Comparison of ENCODE assay signal across 1 cellular context in the genomic region with DNA sequence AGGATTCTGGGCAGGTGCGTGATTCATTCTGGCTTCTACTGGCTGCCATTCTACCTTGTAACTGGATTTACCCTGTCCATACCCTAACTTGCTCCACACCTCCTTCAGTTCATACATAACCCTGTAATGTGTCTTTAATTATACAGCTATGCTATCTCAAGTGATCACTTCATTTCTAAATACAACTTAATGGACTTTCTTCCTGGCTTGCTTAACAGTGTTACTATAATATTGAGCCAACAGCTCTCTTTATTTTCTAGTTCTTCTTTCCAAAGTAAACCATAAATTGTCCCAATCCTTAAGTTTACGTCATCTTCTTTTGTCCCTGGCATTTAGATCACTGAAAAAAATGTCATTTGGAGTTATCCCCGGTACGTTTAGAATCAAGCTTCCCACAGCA.
TF ChIP-seq lines count a peak whose summit lies in the region.

No MANE protein-coding gene starts in this region.

TF ChIP-seq in GM23338, 12 proteins besides CTCF, POLR2A, EP300 and RAD21 (continued from another document):
- TF ChIP-seq, protein P1, sequence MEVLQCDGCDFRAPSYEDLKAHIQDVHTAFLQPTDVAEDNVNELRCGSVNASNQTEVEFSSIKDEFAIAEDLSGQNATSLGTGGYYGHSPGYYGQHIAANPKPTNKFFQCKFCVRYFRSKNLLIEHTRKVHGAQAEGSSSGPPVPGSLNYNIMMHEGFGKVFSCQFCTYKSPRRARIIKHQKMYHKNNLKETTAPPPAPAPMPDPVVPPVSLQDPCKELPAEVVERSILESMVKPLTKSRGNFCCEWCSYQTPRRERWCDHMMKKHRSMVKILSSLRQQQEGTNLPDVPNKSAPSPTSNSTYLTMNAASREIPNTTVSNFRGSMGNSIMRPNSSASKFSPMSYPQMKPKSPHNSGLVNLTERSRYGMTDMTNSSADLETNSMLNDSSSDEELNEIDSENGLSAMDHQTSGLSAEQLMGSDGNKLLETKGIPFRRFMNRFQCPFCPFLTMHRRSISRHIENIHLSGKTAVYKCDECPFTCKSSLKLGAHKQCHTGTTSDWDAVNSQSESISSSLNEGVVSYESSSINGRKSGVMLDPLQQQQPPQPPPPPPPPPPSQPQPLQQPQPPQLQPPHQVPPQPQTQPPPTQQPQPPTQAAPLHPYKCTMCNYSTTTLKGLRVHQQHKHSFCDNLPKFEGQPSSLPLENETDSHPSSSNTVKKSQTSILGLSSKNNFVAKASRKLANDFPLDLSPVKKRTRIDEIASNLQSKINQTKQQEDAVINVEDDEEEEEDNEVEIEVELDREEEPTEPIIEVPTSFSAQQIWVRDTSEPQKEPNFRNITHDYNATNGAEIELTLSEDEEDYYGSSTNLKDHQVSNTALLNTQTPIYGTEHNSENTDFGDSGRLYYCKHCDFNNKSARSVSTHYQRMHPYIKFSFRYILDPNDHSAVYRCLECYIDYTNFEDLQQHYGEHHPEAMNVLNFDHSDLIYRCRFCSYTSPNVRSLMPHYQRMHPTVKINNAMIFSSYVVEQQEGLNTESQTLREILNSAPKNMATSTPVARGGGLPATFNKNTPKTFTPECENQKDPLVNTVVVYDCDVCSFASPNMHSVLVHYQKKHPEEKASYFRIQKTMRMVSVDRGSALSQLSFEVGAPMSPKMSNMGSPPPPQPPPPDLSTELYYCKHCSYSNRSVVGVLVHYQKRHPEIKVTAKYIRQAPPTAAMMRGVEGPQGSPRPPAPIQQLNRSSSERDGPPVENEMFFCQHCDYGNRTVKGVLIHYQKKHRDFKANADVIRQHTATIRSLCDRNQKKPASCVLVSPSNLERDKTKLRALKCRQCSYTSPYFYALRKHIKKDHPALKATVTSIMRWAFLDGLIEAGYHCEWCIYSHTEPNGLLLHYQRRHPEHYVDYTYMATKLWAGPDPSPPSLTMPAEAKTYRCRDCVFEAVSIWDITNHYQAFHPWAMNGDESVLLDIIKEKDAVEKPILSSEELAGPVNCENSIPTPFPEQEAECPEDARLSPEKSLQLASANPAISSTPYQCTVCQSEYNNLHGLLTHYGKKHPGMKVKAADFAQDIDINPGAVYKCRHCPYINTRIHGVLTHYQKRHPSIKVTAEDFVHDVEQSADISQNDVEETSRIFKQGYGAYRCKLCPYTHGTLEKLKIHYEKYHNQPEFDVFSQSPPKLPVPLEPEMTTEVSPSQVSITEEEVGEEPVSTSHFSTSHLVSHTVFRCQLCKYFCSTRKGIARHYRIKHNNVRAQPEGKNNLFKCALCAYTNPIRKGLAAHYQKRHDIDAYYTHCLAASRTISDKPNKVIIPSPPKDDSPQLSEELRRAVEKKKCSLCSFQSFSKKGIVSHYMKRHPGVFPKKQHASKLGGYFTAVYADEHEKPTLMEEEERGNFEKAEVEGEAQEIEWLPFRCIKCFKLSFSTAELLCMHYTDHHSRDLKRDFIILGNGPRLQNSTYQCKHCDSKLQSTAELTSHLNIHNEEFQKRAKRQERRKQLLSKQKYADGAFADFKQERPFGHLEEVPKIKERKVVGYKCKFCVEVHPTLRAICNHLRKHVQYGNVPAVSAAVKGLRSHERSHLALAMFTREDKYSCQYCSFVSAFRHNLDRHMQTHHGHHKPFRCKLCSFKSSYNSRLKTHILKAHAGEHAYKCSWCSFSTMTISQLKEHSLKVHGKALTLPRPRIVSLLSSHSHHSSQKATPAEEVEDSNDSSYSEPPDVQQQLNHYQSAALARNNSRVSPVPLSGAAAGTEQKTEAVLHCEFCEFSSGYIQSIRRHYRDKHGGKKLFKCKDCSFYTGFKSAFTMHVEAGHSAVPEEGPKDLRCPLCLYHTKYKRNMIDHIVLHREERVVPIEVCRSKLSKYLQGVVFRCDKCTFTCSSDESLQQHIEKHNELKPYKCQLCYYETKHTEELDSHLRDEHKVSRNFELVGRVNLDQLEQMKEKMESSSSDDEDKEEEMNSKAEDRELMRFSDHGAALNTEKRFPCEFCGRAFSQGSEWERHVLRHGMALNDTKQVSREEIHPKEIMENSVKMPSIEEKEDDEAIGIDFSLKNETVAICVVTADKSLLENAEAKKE (CRISPR knock-in tag; IDR thresholded peaks at IDR 0.05): no peak
- TF ChIP-seq STAT1 (IDR thresholded peaks at IDR 0.05; ENCODE audit: unreplicated experiment): no peak
